Comparison of ENCODE assay signal across 1 cellular context in genomic region chr6:31814677-31815024, GRCh38.
TF ChIP-seq lines count a peak whose summit lies in the region.

No MANE protein-coding gene starts in this region.

TF ChIP-seq in GM12878, 131 proteins besides CTCF, POLR2A, EP300 and RAD21 (continued from another document and continues in another):
- TF ChIP-seq SMAD5 (IDR thresholded peaks at IDR 0.05; ENCODE audit: low read depth) (no peak), FOS (IDR thresholded peaks at IDR 0.05; ENCODE audit: borderline replicate concordance, extremely low read depth, insufficient read length) (no peak), SREBF2 (IDR thresholded peaks at IDR 0.05; ENCODE audit: low read length) (no peak), PML (IDR thresholded peaks at IDR 0.05; ENCODE audit: low read length) (no peak), KDM1A (IDR thresholded peaks at IDR 0.05; ENCODE audit: borderline replicate concordance) (no peak), SKIL (IDR thresholded peaks at IDR 0.05; ENCODE audit: low read depth, poor library complexity, severe bottlenecking) (peak; percentile 21), DPF2 (IDR thresholded peaks at IDR 0.05) (no peak), EZH2 (IDR thresholded peaks at IDR 0.05; ENCODE audit: borderline replicate concordance, control insufficient read depth, low read depth, low read length) (no peak), MLLT1 (IDR thresholded peaks at IDR 0.05) (no peak), NFIC (IDR thresholded peaks at IDR 0.05; ENCODE audit: low read depth, low read length) (no peak), RCOR1 (conservative IDR thresholded peaks at IDR 0.05; ENCODE audit: low read depth, low read length) (no peak), BMI1 (IDR thresholded peaks at IDR 0.05; ENCODE audit: borderline replicate concordance) (no peak), NFYA (IDR thresholded peaks at IDR 0.05; ENCODE audit: borderline replicate concordance, low read depth, low read length) (no peak), YY1 (IDR thresholded peaks at IDR 0.05; ENCODE audit: low read depth, low read length) (peak; percentile 68), EED (IDR thresholded peaks at IDR 0.05; ENCODE audit: low read depth) (peak; percentile 75), E2F4 (IDR thresholded peaks at IDR 0.05; ENCODE audit: low read depth, low read length) (no peak), SUZ12 (IDR thresholded peaks at IDR 0.05; ENCODE audit: unreplicated experiment) (no peak), NR2F1 (conservative IDR thresholded peaks at IDR 0.05) (peak; percentile 30; the same call in 1 of the 2 replicates), BCL3 (IDR thresholded peaks at IDR 0.05; ENCODE audit: borderline replicate concordance, insufficient read depth, low read depth, low read length, poor library complexity, severe bottlenecking) (no peak), NR2C1 (IDR thresholded peaks at IDR 0.05) (no peak), MYC (IDR thresholded peaks at IDR 0.05; ENCODE audit: insufficient read depth, insufficient read length, insufficient replicate concordance, low read length, severe bottlenecking) (no peak), RUNX3 (IDR thresholded peaks at IDR 0.05; ENCODE audit: low read length) (no peak; the same call in 1 of the 2 replicates), CBX5 (IDR thresholded peaks at IDR 0.05; ENCODE audit: low read depth) (no peak), BACH1 (IDR thresholded peaks at IDR 0.05; ENCODE audit: borderline replicate concordance) (no peak; the same call in 1 of the 2 replicates), STAT3 (IDR thresholded peaks at IDR 0.05; ENCODE audit: low read depth, low read length) (no peak), PRDM15 (CRISPR knock-in tag; IDR thresholded peaks at IDR 0.05) (no peak), HDAC6 (IDR thresholded peaks at IDR 0.05; ENCODE audit: unreplicated experiment) (no peak), BRCA1 (IDR thresholded peaks at IDR 0.05; ENCODE audit: low read depth, low read length) (no peak), CREM (IDR thresholded peaks at IDR 0.05; ENCODE audit: low read depth) (no peak), RELA (IDR thresholded peaks at IDR 0.05; ENCODE audit: borderline replicate concordance, partially characterized antibody) (no peak), ZNF384 (IDR thresholded peaks at IDR 0.05; ENCODE audit: borderline replicate concordance, low read depth, low read length) (no peak), MTA2 (IDR thresholded peaks at IDR 0.05; ENCODE audit: low read depth) (peak; percentile 43; the same call in 1 of the 2 replicates), CHD1 (IDR thresholded peaks at IDR 0.05; ENCODE audit: low read depth, low read length) (no peak; the same call in 1 of the 2 replicates), ZNF622 (IDR thresholded peaks at IDR 0.05) (no peak), IKZF1 (conservative IDR thresholded peaks at IDR 0.05) (peak; percentile 80), ESRRA (IDR thresholded peaks at IDR 0.05; ENCODE audit: low read length) (no peak), YBX1 (IDR thresholded peaks at IDR 0.05) (no peak)
- TF ChIP-seq, protein P1, sequence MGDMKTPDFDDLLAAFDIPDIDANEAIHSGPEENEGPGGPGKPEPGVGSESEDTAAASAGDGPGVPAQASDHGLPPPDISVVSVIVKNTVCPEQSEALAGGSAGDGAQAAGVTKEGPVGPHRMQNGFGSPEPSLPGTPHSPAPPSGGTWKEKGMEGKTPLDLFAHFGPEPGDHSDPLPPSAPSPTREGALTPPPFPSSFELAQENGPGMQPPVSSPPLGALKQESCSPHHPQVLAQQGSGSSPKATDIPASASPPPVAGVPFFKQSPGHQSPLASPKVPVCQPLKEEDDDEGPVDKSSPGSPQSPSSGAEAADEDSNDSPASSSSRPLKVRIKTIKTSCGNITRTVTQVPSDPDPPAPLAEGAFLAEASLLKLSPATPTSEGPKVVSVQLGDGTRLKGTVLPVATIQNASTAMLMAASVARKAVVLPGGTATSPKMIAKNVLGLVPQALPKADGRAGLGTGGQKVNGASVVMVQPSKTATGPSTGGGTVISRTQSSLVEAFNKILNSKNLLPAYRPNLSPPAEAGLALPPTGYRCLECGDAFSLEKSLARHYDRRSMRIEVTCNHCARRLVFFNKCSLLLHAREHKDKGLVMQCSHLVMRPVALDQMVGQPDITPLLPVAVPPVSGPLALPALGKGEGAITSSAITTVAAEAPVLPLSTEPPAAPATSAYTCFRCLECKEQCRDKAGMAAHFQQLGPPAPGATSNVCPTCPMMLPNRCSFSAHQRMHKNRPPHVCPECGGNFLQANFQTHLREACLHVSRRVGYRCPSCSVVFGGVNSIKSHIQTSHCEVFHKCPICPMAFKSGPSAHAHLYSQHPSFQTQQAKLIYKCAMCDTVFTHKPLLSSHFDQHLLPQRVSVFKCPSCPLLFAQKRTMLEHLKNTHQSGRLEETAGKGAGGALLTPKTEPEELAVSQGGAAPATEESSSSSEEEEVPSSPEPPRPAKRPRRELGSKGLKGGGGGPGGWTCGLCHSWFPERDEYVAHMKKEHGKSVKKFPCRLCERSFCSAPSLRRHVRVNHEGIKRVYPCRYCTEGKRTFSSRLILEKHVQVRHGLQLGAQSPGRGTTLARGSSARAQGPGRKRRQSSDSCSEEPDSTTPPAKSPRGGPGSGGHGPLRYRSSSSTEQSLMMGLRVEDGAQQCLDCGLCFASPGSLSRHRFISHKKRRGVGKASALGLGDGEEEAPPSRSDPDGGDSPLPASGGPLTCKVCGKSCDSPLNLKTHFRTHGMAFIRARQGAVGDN (IDR thresholded peaks at IDR 0.05) = no peak
- TF ChIP-seq, protein P2, sequence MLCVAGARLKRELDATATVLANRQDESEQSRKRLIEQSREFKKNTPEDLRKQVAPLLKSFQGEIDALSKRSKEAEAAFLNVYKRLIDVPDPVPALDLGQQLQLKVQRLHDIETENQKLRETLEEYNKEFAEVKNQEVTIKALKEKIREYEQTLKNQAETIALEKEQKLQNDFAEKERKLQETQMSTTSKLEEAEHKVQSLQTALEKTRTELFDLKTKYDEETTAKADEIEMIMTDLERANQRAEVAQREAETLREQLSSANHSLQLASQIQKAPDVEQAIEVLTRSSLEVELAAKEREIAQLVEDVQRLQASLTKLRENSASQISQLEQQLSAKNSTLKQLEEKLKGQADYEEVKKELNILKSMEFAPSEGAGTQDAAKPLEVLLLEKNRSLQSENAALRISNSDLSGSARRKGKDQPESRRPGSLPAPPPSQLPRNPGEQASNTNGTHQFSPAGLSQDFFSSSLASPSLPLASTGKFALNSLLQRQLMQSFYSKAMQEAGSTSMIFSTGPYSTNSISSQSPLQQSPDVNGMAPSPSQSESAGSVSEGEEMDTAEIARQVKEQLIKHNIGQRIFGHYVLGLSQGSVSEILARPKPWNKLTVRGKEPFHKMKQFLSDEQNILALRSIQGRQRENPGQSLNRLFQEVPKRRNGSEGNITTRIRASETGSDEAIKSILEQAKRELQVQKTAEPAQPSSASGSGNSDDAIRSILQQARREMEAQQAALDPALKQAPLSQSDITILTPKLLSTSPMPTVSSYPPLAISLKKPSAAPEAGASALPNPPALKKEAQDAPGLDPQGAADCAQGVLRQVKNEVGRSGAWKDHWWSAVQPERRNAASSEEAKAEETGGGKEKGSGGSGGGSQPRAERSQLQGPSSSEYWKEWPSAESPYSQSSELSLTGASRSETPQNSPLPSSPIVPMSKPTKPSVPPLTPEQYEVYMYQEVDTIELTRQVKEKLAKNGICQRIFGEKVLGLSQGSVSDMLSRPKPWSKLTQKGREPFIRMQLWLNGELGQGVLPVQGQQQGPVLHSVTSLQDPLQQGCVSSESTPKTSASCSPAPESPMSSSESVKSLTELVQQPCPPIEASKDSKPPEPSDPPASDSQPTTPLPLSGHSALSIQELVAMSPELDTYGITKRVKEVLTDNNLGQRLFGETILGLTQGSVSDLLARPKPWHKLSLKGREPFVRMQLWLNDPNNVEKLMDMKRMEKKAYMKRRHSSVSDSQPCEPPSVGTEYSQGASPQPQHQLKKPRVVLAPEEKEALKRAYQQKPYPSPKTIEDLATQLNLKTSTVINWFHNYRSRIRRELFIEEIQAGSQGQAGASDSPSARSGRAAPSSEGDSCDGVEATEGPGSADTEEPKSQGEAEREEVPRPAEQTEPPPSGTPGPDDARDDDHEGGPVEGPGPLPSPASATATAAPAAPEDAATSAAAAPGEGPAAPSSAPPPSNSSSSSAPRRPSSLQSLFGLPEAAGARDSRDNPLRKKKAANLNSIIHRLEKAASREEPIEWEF (IDR thresholded peaks at IDR 0.05; ENCODE audit: insufficient replicate concordance, low read depth, low read length) = no peak
- TF ChIP-seq, protein P3, sequence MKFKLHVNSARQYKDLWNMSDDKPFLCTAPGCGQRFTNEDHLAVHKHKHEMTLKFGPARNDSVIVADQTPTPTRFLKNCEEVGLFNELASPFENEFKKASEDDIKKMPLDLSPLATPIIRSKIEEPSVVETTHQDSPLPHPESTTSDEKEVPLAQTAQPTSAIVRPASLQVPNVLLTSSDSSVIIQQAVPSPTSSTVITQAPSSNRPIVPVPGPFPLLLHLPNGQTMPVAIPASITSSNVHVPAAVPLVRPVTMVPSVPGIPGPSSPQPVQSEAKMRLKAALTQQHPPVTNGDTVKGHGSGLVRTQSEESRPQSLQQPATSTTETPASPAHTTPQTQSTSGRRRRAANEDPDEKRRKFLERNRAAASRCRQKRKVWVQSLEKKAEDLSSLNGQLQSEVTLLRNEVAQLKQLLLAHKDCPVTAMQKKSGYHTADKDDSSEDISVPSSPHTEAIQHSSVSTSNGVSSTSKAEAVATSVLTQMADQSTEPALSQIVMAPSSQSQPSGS (IDR thresholded peaks at IDR 0.05; ENCODE audit: low read length) = no peak
- TF ChIP-seq, protein P4, sequence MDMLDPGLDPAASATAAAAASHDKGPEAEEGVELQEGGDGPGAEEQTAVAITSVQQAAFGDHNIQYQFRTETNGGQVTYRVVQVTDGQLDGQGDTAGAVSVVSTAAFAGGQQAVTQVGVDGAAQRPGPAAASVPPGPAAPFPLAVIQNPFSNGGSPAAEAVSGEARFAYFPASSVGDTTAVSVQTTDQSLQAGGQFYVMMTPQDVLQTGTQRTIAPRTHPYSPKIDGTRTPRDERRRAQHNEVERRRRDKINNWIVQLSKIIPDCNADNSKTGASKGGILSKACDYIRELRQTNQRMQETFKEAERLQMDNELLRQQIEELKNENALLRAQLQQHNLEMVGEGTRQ (IDR thresholded peaks at IDR 0.05; ENCODE audit: borderline replicate concordance, low read depth, low read length) = no peak
